ENCODE assay signal across 21 cellular contexts in genomic region chr16:65769776-65770438, GRCh38.
DNase-seq lines count a peak whose midpoint lies in the region; ATAC-seq and TF ChIP-seq lines count a peak whose summit lies in the region.
"Had no signal": no experiment of that assay in that cellular context is flagged by ENCODE, and none has a peak within 500 bp of the region (broad histone marks: within the 10 kb centered on the region; RNA-seq: fewer than 3 reads in every experiment).

No MANE protein-coding gene starts in this region.

- no peak overlapping the region for H3K27ac Mint-ChIP-seq in naive thymus-derived CD4-positive, alpha-beta T cell
- H3K27ac Mint-ChIP-seq: activated naive CD4-positive, alpha-beta T cell treated with anti-CD3 and anti-CD28 coated beads, Interleukin-2, amount 50 U/mL, for 24 hours; CD4-positive, CD25-positive, alpha-beta regulatory T cell; nephron progenitor cell; T-helper 2 cell treated with Interferon-gamma antibody and Interleukin-4, amounts not matched to agents 5 μg/mL and 100 μg/mL, for 36 hours had no signal

- H3K4me1 ChIP-seq in BLaER1 (peaks cover 72% of the 10 kb centered on the region), HUES48 (ENCODE audit: control insufficient read depth, insufficient read depth, low read length) (peaks cover 25% of the 10 kb centered on the region)
- H3K4me1 ChIP-seq in naive thymus-derived CD4-positive, alpha-beta T cell (ENCODE audit: control insufficient read depth in 2 of 2, insufficient read depth in 2 of 2, low read length in 2 of 2), result no peaks in the 10 kb centered on the region
- H3K4me1 ChIP-seq: A549, upper lobe of left lung had no signal

- H3K4me3 Mint-ChIP-seq in naive thymus-derived CD4-positive, alpha-beta T cell, result no peak overlapping the region
- H3K4me3 Mint-ChIP-seq: activated naive CD4-positive, alpha-beta T cell treated with anti-CD3 and anti-CD28 coated beads, Interleukin-2, amount 50 U/mL, for 24 hours; CD4-positive, CD25-positive, alpha-beta regulatory T cell; nephron progenitor cell; T-helper 2 cell treated with Interferon-gamma antibody and Interleukin-4, amounts not matched to agents 5 μg/mL and 100 μg/mL, for 36 hours had no signal

- no peaks in the 10 kb centered on the region for H3K27me3 ChIP-seq in BLaER1
- no peaks in the 10 kb centered on the region for H3K27me3 ChIP-seq in HUES48 (ENCODE audit: control insufficient read depth, insufficient read depth, low read length)
- no peaks in the 10 kb centered on the region for H3K27me3 ChIP-seq in naive thymus-derived CD4-positive, alpha-beta T cell (ENCODE audit: control insufficient read depth in 2 of 2, insufficient read depth in 2 of 2, low read length in 2 of 2)
- H3K27me3 ChIP-seq: upper lobe of left lung had no signal

- H3K4me2 ChIP-seq in BLaER1, result peak overlapping the region; percentile 87
- H3K4me2 ChIP-seq: A549 had no signal

- intact Hi-C loops in naive thymus-derived CD4-positive, alpha-beta T cell (cut with micrococcal nuclease), result no loop called here

- H4K20me1 ChIP-seq in BLaER1, result no peaks in the 10 kb centered on the region

- H3K27me3 Mint-ChIP-seq in naive thymus-derived CD4-positive, alpha-beta T cell, result peaks cover 0 to 7% (median 4%) of the 10 kb centered on the region in 5 donors
- H3K27me3 Mint-ChIP-seq: CD4-positive, CD25-positive, alpha-beta regulatory T cell had no signal

- no peaks in the 10 kb centered on the region for H3K4me1 Mint-ChIP-seq in naive thymus-derived CD4-positive, alpha-beta T cell
- H3K4me1 Mint-ChIP-seq: activated naive CD4-positive, alpha-beta T cell treated with anti-CD3 and anti-CD28 coated beads, Interleukin-2, amount 50 U/mL, for 24 hours; CD4-positive, CD25-positive, alpha-beta regulatory T cell had no signal

- ATAC-seq in naive thymus-derived CD4-positive, alpha-beta T cell, result no peak
- ATAC-seq: A549, esophagus mucosa had no signal

- peaks cover 7% of the 10 kb centered on the region; the same call in 1 of the 2 replicates for H3K36me3 ChIP-seq in BLaER1
- H3K36me3 ChIP-seq in HUES48 (ENCODE audit: control insufficient read depth, insufficient read depth, low read length), result no peaks in the 10 kb centered on the region
- H3K36me3 ChIP-seq in naive thymus-derived CD4-positive, alpha-beta T cell (ENCODE audit: control insufficient read depth in 2 of 3, insufficient read depth in 3 of 3, low read length in 3 of 3), result no peaks in the 10 kb centered on the region
- H3K36me3 ChIP-seq: upper lobe of left lung had no signal

- DNase-seq in RPMI7951 (ENCODE audit: low read depth) (peak; percentile 90), fibroblast of pulmonary artery (ENCODE audit: low read depth) (peak; percentile 82), NCI-H69 (lab: John Stamatoyannopoulos, UW) (no peak), T1000 (lab: John Stamatoyannopoulos, UW) (no peak), amygdala (lab: John Stamatoyannopoulos, UW) (no peak)
- DNase-seq in naive thymus-derived CD4-positive, alpha-beta T cell, result no peak
- DNase-seq: activated CD4-positive, alpha-beta T cell treated with anti-CD3 and anti-CD28 coated beads, Interleukin-2, amount 50 U/mL, for 4 hours; CD4-positive, CD25-positive, alpha-beta regulatory T cell; DMS79; dorsolateral prefrontal cortex; glutamatergic neuron; NCI-H1694 treated with DMSO at 0.1 percent for 48 hours; nephron progenitor cell; stimulated activated naive CD4-positive, alpha-beta T cell; upper lobe of left lung had no signal

- CTCF ChIA-PET in naive thymus-derived CD4-positive, alpha-beta T cell (lab: Charles Lee), result no interaction called here

- POLR2A ChIA-PET in naive thymus-derived CD4-positive, alpha-beta T cell (lab: Charles Lee), result no interaction called here

- H3K9ac ChIP-seq in BLaER1 (no peak overlapping the region), HUES48 (ENCODE audit: low read depth, low read length) (no peak overlapping the region)

- H3K4me3 ChIP-seq in BLaER1 (peak overlapping the region; percentile 20; the same call in 1 of the 2 replicates), HUES48 (ENCODE audit: low read depth, low read length) (0 out of 2 replicates have a peak overlapping the region, but pooled peaks have one; percentile 37), fibroblast of pulmonary artery (replicated peaks; ENCODE audit: low read depth, low read length) (no peak overlapping the region)
- no peak overlapping the region for H3K4me3 ChIP-seq in naive thymus-derived CD4-positive, alpha-beta T cell (ENCODE audit: low read length)
- H3K4me3 ChIP-seq: A549, dorsolateral prefrontal cortex, upper lobe of left lung had no signal

- TF ChIP-seq CTCF in fibroblast of pulmonary artery (IDR thresholded peaks at IDR 0.05; ENCODE audit: low read length, missing control alignments), result no peak

- no peaks in the 10 kb centered on the region for H3K36me3 Mint-ChIP-seq in naive thymus-derived CD4-positive, alpha-beta T cell
- H3K36me3 Mint-ChIP-seq: activated naive CD4-positive, alpha-beta T cell treated with anti-CD3 and anti-CD28 coated beads, Interleukin-2, amount 50 U/mL, for 24 hours; CD4-positive, CD25-positive, alpha-beta regulatory T cell had no signal

- peaks cover 1 to 38% (median 10%) of the 10 kb centered on the region in 11 donors for H3K9me3 Mint-ChIP-seq in naive thymus-derived CD4-positive, alpha-beta T cell

- H3K27ac ChIP-seq in BLaER1 (peak overlapping the region; percentile 96), HUES48 (ENCODE audit: low read depth, low read length) (no peak overlapping the region)
- no peak overlapping the region for H3K27ac ChIP-seq in naive thymus-derived CD4-positive, alpha-beta T cell (ENCODE audit: low read depth, low read length)
- H3K27ac ChIP-seq: A549, dorsolateral prefrontal cortex, upper lobe of left lung had no signal

- H3K9me3 ChIP-seq in BLaER1 (peaks cover 33% of the 10 kb centered on the region), HUES48 (ENCODE audit: control insufficient read depth, insufficient read depth, low read length) (peaks cover 31% of the 10 kb centered on the region)
- no peaks in the 10 kb centered on the region for H3K9me3 ChIP-seq in naive thymus-derived CD4-positive, alpha-beta T cell (ENCODE audit: control insufficient read depth in 2 of 3, low read length in 3 of 3)
- H3K9me3 ChIP-seq: A549 had no signal

Comparison
In these comparisons a context has a peak if more than half of its experiments do, and no peak if none do; other contexts are left out.
1. H3K4me3 ChIP-seq: peak in BLaER1 (single experiment) and HUES48 (single experiment); none in fibroblast of pulmonary artery (single experiment) and naive thymus-derived CD4-positive, alpha-beta T cell (single experiment).
2. DNase-seq: peak in RPMI7951 (single experiment) and fibroblast of pulmonary artery (single experiment); none in NCI-H69 (single experiment), T1000 (single experiment), naive thymus-derived CD4-positive, alpha-beta T cell (0 of 9) and amygdala (0 of 56).